Comparison of ENCODE assay signal across 16 cellular contexts in the genomic region with DNA sequence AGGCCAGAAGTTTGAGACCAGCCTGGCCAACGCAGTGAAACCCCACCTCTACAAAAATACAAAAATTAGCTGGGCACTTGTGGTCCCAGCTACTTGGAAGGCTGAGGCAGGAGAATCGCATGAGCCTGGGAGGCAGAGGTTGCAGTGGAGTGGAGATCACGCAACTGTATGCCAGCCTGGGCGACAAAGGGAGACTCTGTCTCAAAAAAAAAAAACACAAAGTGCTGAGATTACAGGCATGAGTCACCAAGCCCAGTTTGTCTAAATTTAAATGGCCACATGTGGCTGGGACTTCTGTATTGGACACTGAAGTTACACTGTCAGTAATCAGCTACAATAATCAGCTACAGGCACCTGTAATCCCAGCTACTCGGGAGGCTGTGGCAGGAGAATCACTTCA.
"Had no signal": no experiment of that assay in that cellular context is flagged by ENCODE, and none has a peak within 500 bp of the region (broad histone marks: within the 10 kb centered on the region; RNA-seq: fewer than 3 reads in every experiment).

No MANE protein-coding gene starts in this region.

- H3K4me3 ChIP-seq: esophagus muscularis mucosa, lower lobe of right lung, spleen had no signal

- H3K27me3 ChIP-seq: esophagus muscularis mucosa, spleen had no signal

- H3K27ac ChIP-seq: esophagus muscularis mucosa, lower lobe of right lung, spleen had no signal

- DNase-seq: activated CD4-positive, alpha-beta T cell treated with anti-CD3 and anti-CD28 coated beads, Interleukin-2, amount 10 ng/mL, durations not matched to agents 7 days and 5 days; activated CD4-positive, CD25-positive, alpha-beta regulatory T cell; activated CD8-positive, alpha-beta memory T cell treated with anti-CD3 and anti-CD28 coated beads for 24 hours; activated naive CD4-positive, alpha-beta T cell treated with anti-CD3 and anti-CD28 coated beads for 36 hours; cerebellar nuclear complex; hypothalamus; lower lobe of right lung; natural killer cell; posterior cingulate gyrus; spleen; stimulated activated CD4-positive, alpha-beta T cell treated with anti-CD3 and anti-CD28 coated beads, Interleukin-1b, Interleukin-23, amount 100 ng/mL, for 48 hours; stimulated activated naive CD4-positive, alpha-beta T cell; substantia nigra had no signal

- H3K4me1 Mint-ChIP-seq: activated CD4-positive, alpha-beta T cell treated with anti-CD3 and anti-CD28 coated beads, Interleukin-2, amount 10 ng/mL, durations not matched to agents 7 days and 5 days; brain; natural killer cell had no signal

- H3K27me3 Mint-ChIP-seq: activated CD4-positive, alpha-beta T cell treated with anti-CD3 and anti-CD28 coated beads, Interleukin-2, amount 10 ng/mL, durations not matched to agents 7 days and 5 days; brain; type B pancreatic cell had no signal

- H3K36me3 Mint-ChIP-seq: natural killer cell had no signal

- H3K4me3 Mint-ChIP-seq: activated CD4-positive, alpha-beta T cell treated with anti-CD3 and anti-CD28 coated beads, Interleukin-2, amount 10 ng/mL, durations not matched to agents 7 days and 5 days; activated naive CD4-positive, alpha-beta T cell treated with anti-CD3 and anti-CD28 coated beads for 36 hours; brain; natural killer cell; type B pancreatic cell had no signal

- H3K27ac Mint-ChIP-seq: activated CD4-positive, alpha-beta T cell treated with anti-CD3 and anti-CD28 coated beads, Interleukin-2, amount 10 ng/mL, durations not matched to agents 7 days and 5 days; activated naive CD4-positive, alpha-beta T cell treated with anti-CD3 and anti-CD28 coated beads for 36 hours; brain; natural killer cell; type B pancreatic cell had no signal

- H3K4me1 ChIP-seq: lower lobe of right lung, spleen had no signal
